In the genomic region with DNA sequence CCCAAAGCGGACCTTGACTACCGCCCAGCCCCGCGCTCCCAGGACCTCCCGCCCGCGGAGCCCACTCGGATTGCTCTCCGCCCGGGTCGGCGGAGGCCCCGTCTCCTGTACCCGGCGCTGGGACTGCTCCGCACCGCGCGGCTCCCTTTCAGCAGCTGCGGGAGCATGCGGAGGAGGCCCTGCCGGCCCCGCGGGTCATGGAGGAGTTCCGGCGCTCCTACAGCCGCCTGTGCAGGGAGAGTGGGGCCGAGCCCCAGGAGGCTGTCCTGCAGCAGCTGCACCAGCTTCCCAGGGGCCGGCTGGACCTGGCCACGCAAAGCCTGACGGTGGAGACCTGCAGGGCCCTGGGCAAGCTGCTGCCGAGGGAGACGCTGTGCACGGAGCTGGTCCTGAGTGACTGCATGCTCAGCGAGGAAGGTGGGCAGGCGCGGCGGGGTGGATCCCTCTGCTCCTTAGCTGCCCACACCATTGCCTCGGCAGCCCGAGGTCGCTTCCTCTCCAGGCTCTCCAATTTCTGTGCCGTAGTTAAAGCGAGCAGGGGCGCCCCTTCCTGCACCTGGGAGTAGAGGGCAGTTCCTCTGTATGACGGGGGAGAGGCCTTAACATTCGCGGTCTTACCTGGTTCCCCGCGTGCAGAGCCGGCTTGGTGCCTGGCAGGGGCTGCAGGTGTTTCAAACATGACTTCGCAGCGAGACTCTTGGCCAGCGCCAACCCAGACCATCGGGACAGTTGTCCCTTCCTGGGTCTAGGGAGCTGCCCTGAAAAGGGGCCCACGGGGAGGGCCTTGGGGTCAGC, we compare ENCODE assay signal across 2 cellular contexts.
TF ChIP-seq lines count a peak whose summit lies in the region.

No MANE protein-coding gene starts in this region.

TF ChIP-seq in GM12878, 131 proteins besides CTCF, POLR2A, EP300 and RAD21 (continues in another document):
- TF ChIP-seq LARP7 (IDR thresholded peaks at IDR 0.05) = peak; percentile 68; the same call in 1 of the 2 replicates
- TF ChIP-seq MEF2B (IDR thresholded peaks at IDR 0.05; ENCODE audit: partially characterized antibody, poor library complexity, severe bottlenecking) = peak; percentile 18
- TF ChIP-seq IKZF2 (IDR thresholded peaks at IDR 0.05) = no peak
- peak; percentile 55; the same call in 1 of the 2 replicates for TF ChIP-seq GATAD2B (conservative IDR thresholded peaks at IDR 0.05; ENCODE audit: low read depth)
- TF ChIP-seq CHD2 (IDR thresholded peaks at IDR 0.05; ENCODE audit: borderline replicate concordance, low read depth, low read length) = no peak
- TF ChIP-seq ESRRA (IDR thresholded peaks at IDR 0.05; ENCODE audit: low read length) = no peak
- TF ChIP-seq CREM (IDR thresholded peaks at IDR 0.05; ENCODE audit: low read depth) = no peak
- TF ChIP-seq SPI1 (IDR thresholded peaks at IDR 0.05; ENCODE audit: borderline replicate concordance, insufficient read depth, low read depth, low read length) = 0 out of 2 replicates have a peak, but pooled peaks have one; percentile 1
- TF ChIP-seq, protein P1, sequence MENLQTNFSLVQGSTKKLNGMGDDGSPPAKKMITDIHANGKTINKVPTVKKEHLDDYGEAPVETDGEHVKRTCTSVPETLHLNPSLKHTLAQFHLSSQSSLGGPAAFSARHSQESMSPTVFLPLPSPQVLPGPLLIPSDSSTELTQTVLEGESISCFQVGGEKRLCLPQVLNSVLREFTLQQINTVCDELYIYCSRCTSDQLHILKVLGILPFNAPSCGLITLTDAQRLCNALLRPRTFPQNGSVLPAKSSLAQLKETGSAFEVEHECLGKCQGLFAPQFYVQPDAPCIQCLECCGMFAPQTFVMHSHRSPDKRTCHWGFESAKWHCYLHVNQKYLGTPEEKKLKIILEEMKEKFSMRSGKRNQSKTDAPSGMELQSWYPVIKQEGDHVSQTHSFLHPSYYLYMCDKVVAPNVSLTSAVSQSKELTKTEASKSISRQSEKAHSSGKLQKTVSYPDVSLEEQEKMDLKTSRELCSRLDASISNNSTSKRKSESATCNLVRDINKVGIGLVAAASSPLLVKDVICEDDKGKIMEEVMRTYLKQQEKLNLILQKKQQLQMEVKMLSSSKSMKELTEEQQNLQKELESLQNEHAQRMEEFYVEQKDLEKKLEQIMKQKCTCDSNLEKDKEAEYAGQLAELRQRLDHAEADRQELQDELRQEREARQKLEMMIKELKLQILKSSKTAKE (IDR thresholded peaks at IDR 0.05; ENCODE audit: low read depth, poor library complexity, severe bottlenecking) = no peak
- TF ChIP-seq DPF2 (IDR thresholded peaks at IDR 0.05) = 0 out of 2 replicates have a peak, but pooled peaks have one; percentile 26
- TF ChIP-seq PBX3 (IDR thresholded peaks at IDR 0.05; ENCODE audit: insufficient replicate concordance, low read depth, low read length) = no peak
- 0 out of 2 replicates have a peak, but pooled peaks have one; percentile 50 for TF ChIP-seq SMARCA5 (IDR thresholded peaks at IDR 0.05)
- TF ChIP-seq EZH2 (IDR thresholded peaks at IDR 0.05; ENCODE audit: borderline replicate concordance, control insufficient read depth, low read depth, low read length) = no peak
- TF ChIP-seq SMAD5 (IDR thresholded peaks at IDR 0.05; ENCODE audit: low read depth) = no peak
- TF ChIP-seq YY1 (IDR thresholded peaks at IDR 0.05; ENCODE audit: low read depth, low read length) = peak; percentile 11; the same call in 1 of the 2 replicates
- TF ChIP-seq, protein P2, sequence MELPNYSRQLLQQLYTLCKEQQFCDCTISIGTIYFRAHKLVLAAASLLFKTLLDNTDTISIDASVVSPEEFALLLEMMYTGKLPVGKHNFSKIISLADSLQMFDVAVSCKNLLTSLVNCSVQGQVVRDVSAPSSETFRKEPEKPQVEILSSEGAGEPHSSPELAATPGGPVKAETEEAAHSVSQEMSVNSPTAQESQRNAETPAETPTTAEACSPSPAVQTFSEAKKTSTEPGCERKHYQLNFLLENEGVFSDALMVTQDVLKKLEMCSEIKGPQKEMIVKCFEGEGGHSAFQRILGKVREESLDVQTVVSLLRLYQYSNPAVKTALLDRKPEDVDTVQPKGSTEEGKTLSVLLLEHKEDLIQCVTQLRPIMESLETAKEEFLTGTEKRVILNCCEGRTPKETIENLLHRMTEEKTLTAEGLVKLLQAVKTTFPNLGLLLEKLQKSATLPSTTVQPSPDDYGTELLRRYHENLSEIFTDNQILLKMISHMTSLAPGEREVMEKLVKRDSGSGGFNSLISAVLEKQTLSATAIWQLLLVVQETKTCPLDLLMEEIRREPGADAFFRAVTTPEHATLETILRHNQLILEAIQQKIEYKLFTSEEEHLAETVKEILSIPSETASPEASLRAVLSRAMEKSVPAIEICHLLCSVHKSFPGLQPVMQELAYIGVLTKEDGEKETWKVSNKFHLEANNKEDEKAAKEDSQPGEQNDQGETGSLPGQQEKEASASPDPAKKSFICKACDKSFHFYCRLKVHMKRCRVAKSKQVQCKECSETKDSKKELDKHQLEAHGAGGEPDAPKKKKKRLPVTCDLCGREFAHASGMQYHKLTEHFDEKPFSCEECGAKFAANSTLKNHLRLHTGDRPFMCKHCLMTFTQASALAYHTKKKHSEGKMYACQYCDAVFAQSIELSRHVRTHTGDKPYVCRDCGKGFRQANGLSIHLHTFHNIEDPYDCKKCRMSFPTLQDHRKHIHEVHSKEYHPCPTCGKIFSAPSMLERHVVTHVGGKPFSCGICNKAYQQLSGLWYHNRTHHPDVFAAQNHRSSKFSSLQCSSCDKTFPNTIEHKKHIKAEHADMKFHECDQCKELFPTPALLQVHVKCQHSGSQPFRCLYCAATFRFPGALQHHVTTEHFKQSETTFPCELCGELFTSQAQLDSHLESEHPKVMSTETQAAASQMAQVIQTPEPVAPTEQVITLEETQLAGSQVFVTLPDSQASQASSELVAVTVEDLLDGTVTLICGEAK (IDR thresholded peaks at IDR 0.05; ENCODE audit: borderline replicate concordance) = no peak

TF ChIP-seq in liver, 16 proteins besides CTCF, POLR2A, EP300 and RAD21:
- TF ChIP-seq EGR1 (IDR thresholded peaks at IDR 0.05; ENCODE audit: low read depth in 2 of 2) = no peak
- no peak for TF ChIP-seq TAF1 (conservative IDR thresholded peaks at IDR 0.05)
- TF ChIP-seq HNF4A (conservative IDR thresholded peaks at IDR 0.05) = no peak
- no peak for TF ChIP-seq YY1 (IDR thresholded peaks at IDR 0.05)
